Comparison of ENCODE assay signal across 9 cellular contexts in genomic region chr11:114165326-114166230, GRCh38.
DNase-seq lines count a peak whose midpoint lies in the region; ATAC-seq and TF ChIP-seq lines count a peak whose summit lies in the region.
"Had no signal": no experiment of that assay in that cellular context is flagged by ENCODE, and none has a peak within 500 bp of the region (broad histone marks: within the 10 kb centered on the region; RNA-seq: fewer than 3 reads in every experiment).

No MANE protein-coding gene starts in this region.

- H3K9ac ChIP-seq in duodenal mucosa (ENCODE audit: low read depth in 1 of 2, low read length in 2 of 2) (no peak overlapping the region), parathyroid adenoma (no peak overlapping the region)

- no peak overlapping the region for H2AFZ ChIP-seq in parathyroid adenoma

- H3K4me2 ChIP-seq in parathyroid adenoma (ENCODE audit: low read length), result peak overlapping the region; percentile 17

- H3K9me3 ChIP-seq in right cardiac atrium (ENCODE audit: control insufficient read depth, low read length) (no peaks in the 10 kb centered on the region), duodenal mucosa (ENCODE audit: control insufficient read depth in 1 of 2, low read length in 2 of 2) (no peaks in the 10 kb centered on the region), parathyroid adenoma (ENCODE audit: control insufficient read depth, low read length) (no peaks in the 10 kb centered on the region), aorta (ENCODE audit: control insufficient read depth, low read length) (no peaks in the 10 kb centered on the region)
- H3K9me3 ChIP-seq: neutrophil had no signal

- intact Hi-C loops in right cardiac atrium (cut with DNase I), result loop anchor here in 1 of 4 donors (10.0 kb wide), 1 partner anchor 91 kb away; no protein-coding TSS in a partner anchor
- intact Hi-C loops in Right ventricle myocardium inferior (cut with DNase I), result no loop called here
- intact Hi-C loops in aorta (cut with DNase I), result no loop called here

- WGBS in right cardiac atrium, result 90% methylated on average over 7 of the region's 7 CpGs
- 80 to 83% methylated on average over 7 of the region's 7 CpGs for WGBS in aorta, 2 donors

- DNase-seq in right cardiac atrium (no peak), Right ventricle myocardium inferior (ENCODE audit: missing footprints) (no peak), aorta (peak in 1 of 2 donors; percentile 15)
- no peak for DNase-seq in activated CD8-positive, alpha-beta memory T cell treated with anti-CD3 and anti-CD28 coated beads, Interleukin-2, amount 50 U/mL, for 4 hours

- H3K4me3 ChIP-seq in right cardiac atrium (ENCODE audit: low read length) (no peak overlapping the region), duodenal mucosa (ENCODE audit: low read depth in 1 of 2, low read length in 2 of 2) (no peak overlapping the region), parathyroid adenoma (ENCODE audit: low read depth, low read length) (no peak overlapping the region), aorta (ENCODE audit: low read length in 2 of 2) (no peak overlapping the region)

- ATAC-seq in right cardiac atrium, result no peak
- ATAC-seq in Right ventricle myocardium inferior, result no peak
- no peak for ATAC-seq in aorta (ENCODE audit: low FRiP score)
- no peak for ATAC-seq in GM18867 (IDR thresholded peaks at IDR 0.05; ENCODE audit: unreplicated experiment)
- no peak for ATAC-seq in HG03196 (IDR thresholded peaks at IDR 0.05; ENCODE audit: unreplicated experiment)

- no peak for TF ChIP-seq CTCF in parathyroid adenoma (IDR thresholded peaks at IDR 0.05)

- H3K4me1 ChIP-seq in right cardiac atrium (ENCODE audit: control insufficient read depth, insufficient read depth, low read length) (peaks cover 78% of the 10 kb centered on the region), duodenal mucosa (ENCODE audit: control insufficient read depth in 1 of 2, insufficient read depth in 2 of 2, low read length in 2 of 2) (peaks cover 67 to 78% of the 10 kb centered on the region in 2 donors), parathyroid adenoma (peaks cover 81% of the 10 kb centered on the region), aorta (ENCODE audit: control insufficient read depth in 1 of 2, insufficient read depth in 2 of 2, low read length in 2 of 2) (peaks cover 26 to 39% of the 10 kb centered on the region in 2 donors)

- H3K27me3 ChIP-seq in right cardiac atrium (ENCODE audit: control insufficient read depth, insufficient read depth), result no peaks in the 10 kb centered on the region
- no peaks in the 10 kb centered on the region for H3K27me3 ChIP-seq in duodenal mucosa (ENCODE audit: control insufficient read depth in 1 of 2, insufficient read depth in 2 of 2, low read length in 2 of 2)
- H3K27me3 ChIP-seq in parathyroid adenoma (ENCODE audit: control insufficient read depth, insufficient read depth, low read length), result no peaks in the 10 kb centered on the region
- H3K27me3 ChIP-seq in aorta (ENCODE audit: control insufficient read depth in 1 of 2, insufficient read depth in 2 of 2, low read length in 1 of 2), result no peaks in the 10 kb centered on the region
- H3K27me3 ChIP-seq: neutrophil had no signal

- peak overlapping the region; percentile 100 for H3K27ac ChIP-seq in right cardiac atrium (ENCODE audit: low read length)
- peak overlapping the region; percentile 82 for H3K27ac ChIP-seq in duodenal mucosa (ENCODE audit: low read depth, low read length)
- H3K27ac ChIP-seq in parathyroid adenoma, result peak overlapping the region; percentile 100
- H3K27ac ChIP-seq in aorta (ENCODE audit: low read depth in 1 of 2, low read length in 2 of 2), result peak overlapping the region; percentile 98 to 99
- H3K27ac ChIP-seq: neutrophil had no signal

- peaks cover 34% of the 10 kb centered on the region for H3K79me2 ChIP-seq in parathyroid adenoma

- H3K36me3 ChIP-seq in duodenal mucosa (ENCODE audit: control insufficient read depth in 1 of 2, insufficient read depth in 2 of 2, low read length in 2 of 2), result no peaks in the 10 kb centered on the region
- no peaks in the 10 kb centered on the region for H3K36me3 ChIP-seq in parathyroid adenoma (ENCODE audit: control insufficient read depth, insufficient read depth, low read length)
- H3K36me3 ChIP-seq in aorta (ENCODE audit: control insufficient read depth in 1 of 2, insufficient read depth in 2 of 2, low read length in 1 of 2), result no peaks in the 10 kb centered on the region
- H3K36me3 ChIP-seq: neutrophil had no signal
